8 cellular contexts compared by ENCODE assay signal in genomic region chr3:120595788-120596115, GRCh38. TPM values are rescaled to one million over a fixed set of nuclear protein-coding genes. Genes with fewer than 3 reads are reported as not detected.
DNase-seq lines count a peak whose midpoint lies in the region; ATAC-seq and TF ChIP-seq lines count a peak whose summit lies in the region.

No MANE protein-coding gene starts in this region.

- H3K4me1 ChIP-seq in HAP-1 (peaks cover 29% of the 10 kb centered on the region), right cardiac atrium (ENCODE audit: control insufficient read depth, insufficient read depth, low read length) (peaks cover 2% of the 10 kb centered on the region), skeletal muscle tissue (ENCODE audit: control insufficient read depth in 3 of 3, insufficient read depth in 3 of 3, low read length in 3 of 3) (peaks cover 17 to 27% (median 22%) of the 10 kb centered on the region in 3 donors)

- H3K4me1 Mint-ChIP-seq in WTC11, result peaks cover 8% of the 10 kb centered on the region

- peaks cover 3% of the 10 kb centered on the region; the same call in 1 of the 2 replicates for H3K27me3 Mint-ChIP-seq in WTC11 (ENCODE audit: low read depth)

- intact Hi-C loops in right cardiac atrium (cut with DNase I), result no loop called here

- peak overlapping the region; percentile 74 for H3K4me3 ChIP-seq in HAP-1
- H3K4me3 ChIP-seq in right cardiac atrium (ENCODE audit: low read length), result peak overlapping the region; percentile 97
- H3K4me3 ChIP-seq in skeletal muscle tissue (ENCODE audit: low read length in 3 of 3), result peak overlapping the region; percentile 95 to 99 (median 97)

- peak overlapping the region; percentile 95 to 99 (median 99) for H3K9ac ChIP-seq in skeletal muscle tissue (ENCODE audit: low read depth in 1 of 3, low read length in 3 of 3)

- peak overlapping the region; percentile 34 for H3K27ac ChIP-seq in right cardiac atrium (ENCODE audit: low read length)
- H3K27ac ChIP-seq in skeletal muscle tissue (ENCODE audit: low read depth, low read length), result peak overlapping the region; percentile 92

- H3K27ac Mint-ChIP-seq in WTC11, result peak overlapping the region; percentile 92

- DNase-seq in HAP-1 (ENCODE audit: low spot score in 2 of 2) (no peak), WTC11 (ENCODE audit: low spot score) (no peak), right cardiac atrium (no peak), NCI-H82 (lab: John Stamatoyannopoulos, UW) (no peak), HT-29 (ENCODE audit: low spot score) (no peak)

- H3K4me3 Mint-ChIP-seq in WTC11, result peak overlapping the region; percentile 89

- CTCF ChIA-PET in WTC11 (lab: Charles Lee), result interaction anchor here (0.9 to 2.1 kb wide), 7 partner anchors 9 to 200 kb away, joined by 3 to 18 read pairs (median 6); no protein-coding TSS in a partner anchor

- no peaks in the 10 kb centered on the region for H3K9me3 ChIP-seq in HAP-1
- H3K9me3 ChIP-seq in right cardiac atrium (ENCODE audit: control insufficient read depth, low read length), result no peaks in the 10 kb centered on the region
- no peaks in the 10 kb centered on the region for H3K9me3 ChIP-seq in skeletal muscle tissue (ENCODE audit: control insufficient read depth in 3 of 3, low read length in 3 of 3)

- H3K36me3 Mint-ChIP-seq in WTC11, result peaks cover 3% of the 10 kb centered on the region

- TF ChIP-seq CTCF in WTC11 (IDR thresholded peaks at IDR 0.05), result no peak

- ATAC-seq in WTC11 (no peak), right cardiac atrium (no peak), esophagus mucosa (no peak), HG02763 (IDR thresholded peaks at IDR 0.05; ENCODE audit: unreplicated experiment) (no peak)

- H3K27me3 ChIP-seq in HAP-1 (ENCODE audit: low read depth) (no peaks in the 10 kb centered on the region), right cardiac atrium (ENCODE audit: control insufficient read depth, insufficient read depth) (no peaks in the 10 kb centered on the region), skeletal muscle tissue (ENCODE audit: control insufficient read depth in 3 of 3, insufficient read depth in 3 of 3, low read length in 3 of 3) (no peaks in the 10 kb centered on the region)

- H3K36me3 ChIP-seq in HAP-1 (replicated peaks) (peaks cover 27% of the 10 kb centered on the region), skeletal muscle tissue (ENCODE audit: control insufficient read depth in 3 of 3, insufficient read depth in 3 of 3, low read length in 3 of 3) (peaks cover 3 to 20% (median 8%) of the 10 kb centered on the region in 3 donors)

- 4% methylated on average over 4 of the region's 4 CpGs for WGBS in right cardiac atrium

- POLR2A ChIA-PET in WTC11 (lab: Charles Lee), result interaction anchor here (0.7 to 1.1 kb wide), 7 partner anchors 9 to 312 kb away, joined by 3 to 5 read pairs (median 3); partner anchors contain the start of gene STXBP5L

- no peaks in the 10 kb centered on the region for H3K9me3 Mint-ChIP-seq in WTC11

- in situ Hi-C loops in HAP-1 (cut with MboI; ENCODE audit: low sequenced_read_pairs), result no loop called here

TF ChIP-seq in WTC11, 78 proteins besides CTCF, POLR2A, EP300 and RAD21:
- 0 out of 2 replicates have a peak, but pooled peaks have one; percentile 59 for TF ChIP-seq GTF2I (CRISPR knock-in tag; conservative IDR thresholded peaks at IDR 0.05)
- TF ChIP-seq ZSCAN18 (CRISPR knock-in tag; IDR thresholded peaks at IDR 0.05), result no peak
- no peak for TF ChIP-seq NR1H2 (CRISPR knock-in tag; IDR thresholded peaks at IDR 0.05)
- TF ChIP-seq ZMAT4 (CRISPR knock-in tag; IDR thresholded peaks at IDR 0.05), result no peak
- no peak for TF ChIP-seq SMAD4 (CRISPR knock-in tag; IDR thresholded peaks at IDR 0.05)
- no peak for TF ChIP-seq ETV6 (CRISPR knock-in tag; IDR thresholded peaks at IDR 0.05)

RNA-seq across cellular contexts. Expression of gene NDUFB4, which starts 0.4 kb away (rescaled TPM):
- total RNA-seq in WTC11 (2021) (174 to 237 TPM (median 223 TPM) in 3 replicates), right cardiac atrium (100 to 1,000 TPM; 286 to 426 (median 372) TPM), skeletal muscle tissue (52.7 TPM), esophagus mucosa (131 TPM)
- 667 TPM for polyA plus RNA-seq in right cardiac atrium
- total RNA-seq in HT-29 (2014; rRNA removed; shearing (Covaris generic)), result 147 and 154 TPM in 2 replicates
